ENCODE assay signal across 8 cellular contexts in genomic region chr1:228084797-228085196, GRCh38. TPM values are rescaled to one million over a fixed set of nuclear protein-coding genes. Genes with fewer than 3 reads are reported as not detected.
A peak's percentile ranks its signal among the peaks of the same experiment; 100 is the strongest.
DNase-seq lines count a peak whose midpoint lies in the region; ATAC-seq and TF ChIP-seq lines count a peak whose summit lies in the region.

No MANE protein-coding gene starts in this region.

- H3K36me3 ChIP-seq in MG63: peaks cover 65% of the 10 kb centered on the region

- no peaks in the 10 kb centered on the region for H3K27me3 Mint-ChIP-seq in dendritic cell treated with granulocyte-macrophage colony-stimulating factor and Interleukin-4, amounts not matched to agents 40 ng/mL and 50 ng/mL, for 4 days
- no peaks in the 10 kb centered on the region for H3K27me3 Mint-ChIP-seq in naive B cell

- no peaks in the 10 kb centered on the region for H3K27me3 ChIP-seq in MG63

- H3K9me3 ChIP-seq in MG63: no peaks in the 10 kb centered on the region

- no peak for TF ChIP-seq CTCF in AG09309 (IDR thresholded peaks at IDR 0.05; ENCODE audit: control insufficient read depth, insufficient read depth, low read depth, low read length, missing control alignments)

- H3K4me3 ChIP-seq in AG09309 (ENCODE audit: control insufficient read depth, low read depth, low read length): peak overlapping the region; percentile 72
- H3K4me3 ChIP-seq in MG63: peak overlapping the region; percentile 100

- peak overlapping the region; percentile 92 for H3K4me3 Mint-ChIP-seq in dendritic cell treated with granulocyte-macrophage colony-stimulating factor and Interleukin-4, amounts not matched to agents 40 ng/mL and 50 ng/mL, for 4 days
- H3K4me3 Mint-ChIP-seq in naive B cell: peak overlapping the region; percentile 88 to 98 (median 94)

- no peak for DNase-seq in AG09309 (ENCODE audit: low read depth)
- DNase-seq in MG63: no peak
- no peak for DNase-seq in naive B cell
- no peak for DNase-seq in NCI-H345 treated with DMSO at 0.1 percent for 48 hours (lab: John Stamatoyannopoulos, UW; ENCODE audit: unreplicated experiment)
- DNase-seq in OCI-M2 (lab: John Stamatoyannopoulos, UW; ENCODE audit: unreplicated experiment): no peak
- no peak for DNase-seq in NCI-H2196 (lab: John Stamatoyannopoulos, UW; ENCODE audit: unreplicated experiment)

- intact Hi-C loops in dendritic cell treated with granulocyte-macrophage colony-stimulating factor and Interleukin-4, amounts not matched to agents 40 ng/mL and 50 ng/mL, for 4 days (cut with micrococcal nuclease): loop anchor here (2.0 kb wide), 1 partner anchor 18 kb away; the partner anchor contains the start of gene C1orf35

- H3K36me3 Mint-ChIP-seq in dendritic cell treated with granulocyte-macrophage colony-stimulating factor and Interleukin-4, amounts not matched to agents 40 ng/mL and 50 ng/mL, for 4 days (ENCODE audit: low read depth): peaks cover 59% of the 10 kb centered on the region
- H3K36me3 Mint-ChIP-seq in naive B cell: no peaks in the 10 kb centered on the region

- H3K4me1 Mint-ChIP-seq in dendritic cell treated with granulocyte-macrophage colony-stimulating factor and Interleukin-4, amounts not matched to agents 40 ng/mL and 50 ng/mL, for 4 days (ENCODE audit: low read depth): peaks cover 78% of the 10 kb centered on the region
- peaks cover 63 to 80% (median 69%) of the 10 kb centered on the region in 3 donors for H3K4me1 Mint-ChIP-seq in naive B cell

- H3K27ac Mint-ChIP-seq in dendritic cell treated with granulocyte-macrophage colony-stimulating factor and Interleukin-4, amounts not matched to agents 40 ng/mL and 50 ng/mL, for 4 days: peak overlapping the region; percentile 96
- H3K27ac Mint-ChIP-seq in naive B cell: peak overlapping the region in 4 of 6 donors; percentile 18 to 92 (median 85)

- ATAC-seq in naive B cell (ENCODE audit: low read depth in 2 of 2) (no peak), GM21367 (IDR thresholded peaks at IDR 0.05; ENCODE audit: unreplicated experiment) (no peak)

- no peaks in the 10 kb centered on the region for H3K9me3 Mint-ChIP-seq in dendritic cell treated with granulocyte-macrophage colony-stimulating factor and Interleukin-4, amounts not matched to agents 40 ng/mL and 50 ng/mL, for 4 days
- no peaks in the 10 kb centered on the region for H3K9me3 Mint-ChIP-seq in naive B cell

RNA-seq across cellular contexts. Expression of gene ARF1, which starts 2.3 kb away (rescaled TPM):
- total RNA-seq in MG63 (2014; rRNA removed; shearing (Covaris generic); ENCODE audit: low replicate concordance): 324 and 413 TPM in 2 replicates
- polyA plus RNA-seq in naive B cell (ENCODE audit: low read depth in 6 of 6): 100 to 1,000 TPM; 412 to 563 (median 456) TPM

RNA-seq across cellular contexts. Expression of gene C1orf35, which starts 18.3 kb away (rescaled TPM):
- 38.6 and 39.0 TPM in 2 replicates for total RNA-seq in MG63 (2014; rRNA removed; shearing (Covaris generic); ENCODE audit: low replicate concordance)
- polyA plus RNA-seq in naive B cell (ENCODE audit: low read depth in 6 of 6): 10 to 100 TPM in 4 of 6 donors, 1 to 10 TPM in 2; 8.7 to 20.1 (median 13.1) TPM

RNA-seq across cellular contexts. Expression of gene MRPL55, which starts 24.3 kb away (rescaled TPM):
- 46.6 and 83.8 TPM in 2 replicates for total RNA-seq in MG63 (2014; rRNA removed; shearing (Covaris generic); ENCODE audit: low replicate concordance)
- polyA plus RNA-seq in naive B cell (ENCODE audit: low read depth in 6 of 6): 100 to 1,000 TPM in 5 of 6 donors, 10 to 100 TPM in 1; 98.2 to 211 (median 121) TPM

RNA-seq across cellular contexts. Expression of gene GUK1, which starts 55.3 kb away (rescaled TPM):
- 246 and 425 TPM in 2 replicates for total RNA-seq in MG63 (2014; rRNA removed; shearing (Covaris generic); ENCODE audit: low replicate concordance)
- polyA plus RNA-seq in naive B cell (ENCODE audit: low read depth in 6 of 6): 100 to 1,000 TPM; 190 to 350 (median 220) TPM
